ENCODE assay signal across 1 cellular context in genomic region chr4:67721770-67722597, GRCh38.
TF ChIP-seq lines count a peak whose summit lies in the region.

No MANE protein-coding gene starts in this region.

TF ChIP-seq in H1, 55 proteins besides CTCF, POLR2A, EP300 and RAD21 (continued from another document):
- TF ChIP-seq TAF7 (optimal IDR thresholded peaks at IDR 0.05; ENCODE audit: borderline replicate concordance, low read depth, low read length), result peak; percentile 22
- TF ChIP-seq CHD2 (IDR thresholded peaks at IDR 0.05; ENCODE audit: low read length), result peak; percentile 49; the same call in 1 of the 2 replicates
- TF ChIP-seq RNF2 (IDR thresholded peaks at IDR 0.05; ENCODE audit: borderline replicate concordance, low read depth, low read length, missing control alignments, poor library complexity, severe bottlenecking), result no peak
- no peak for TF ChIP-seq POU5F1 (IDR thresholded peaks at IDR 0.05; ENCODE audit: low read depth, low read length)
- TF ChIP-seq TCF12 (IDR thresholded peaks at IDR 0.05; ENCODE audit: low read depth, low read length), result 0 out of 2 replicates have a peak, but pooled peaks have one; percentile 37
- TF ChIP-seq ASH2L (IDR thresholded peaks at IDR 0.05; ENCODE audit: low read length), result peak; percentile 33
- TF ChIP-seq, protein P1, sequence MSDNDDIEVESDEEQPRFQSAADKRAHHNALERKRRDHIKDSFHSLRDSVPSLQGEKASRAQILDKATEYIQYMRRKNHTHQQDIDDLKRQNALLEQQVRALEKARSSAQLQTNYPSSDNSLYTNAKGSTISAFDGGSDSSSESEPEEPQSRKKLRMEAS (IDR thresholded peaks at IDR 0.05), result peak; percentile 86
- TF ChIP-seq YY1 (IDR thresholded peaks at IDR 0.05; ENCODE audit: low read depth, low read length), result peak; percentile 74
